In genomic region chr5:107270561-107270960, GRCh38 we compare ENCODE assay signal across 28 cellular contexts.
"Had no signal": no experiment of that assay in that cellular context is flagged by ENCODE, and none has a peak within 500 bp of the region (broad histone marks: within the 10 kb centered on the region; RNA-seq: fewer than 3 reads in every experiment).

No MANE protein-coding gene starts in this region.

- H3K27me3 ChIP-seq: neural progenitor cell, ovary, right lobe of liver, sigmoid colon, stomach, thyroid gland, transverse colon, upper lobe of right lung, uterus had no signal

- H3K36me3 Mint-ChIP-seq: natural killer cell; neural progenitor cell; stimulated activated effector memory CD8-positive, alpha-beta T cell treated with anti-CD3 and anti-CD28 coated beads, Interleukin-12 subunit alpha, Interleukin-12 subunit beta, amount 100 ng/mL, for 72 hours; stimulated activated naive B cell treated with anti-CD40 and anti-IgM and Interleukin-4, amounts not matched to agents 10 μg/mL and 1 μg/mL and 100 μg/mL, for 72 hours; type B pancreatic cell had no signal

- H3K79me2 ChIP-seq: parathyroid adenoma had no signal

- H3K27ac ChIP-seq: neural progenitor cell, ovary, parathyroid adenoma, psoas muscle, right lobe of liver, sigmoid colon, stomach, thoracic aorta, thyroid gland, transverse colon, upper lobe of right lung, uterus had no signal

- H3K9me3 Mint-ChIP-seq: natural killer cell; nephron; neural progenitor cell; stimulated activated effector memory CD8-positive, alpha-beta T cell treated with anti-CD3 and anti-CD28 coated beads, Interleukin-12 subunit alpha, Interleukin-12 subunit beta, amount 100 ng/mL, for 72 hours; stimulated activated naive CD8-positive, alpha-beta T cell treated with anti-CD3 and anti-CD28 coated beads, Interleukin-15, Interleukin-2, amounts not matched to agents 100 ng/mL and 50 ng/mL, for 24 hours had no signal

- H3K4me3 Mint-ChIP-seq: natural killer cell; nephron; neural progenitor cell; stimulated activated effector memory CD8-positive, alpha-beta T cell treated with anti-CD3 and anti-CD28 coated beads, Interleukin-12 subunit alpha, Interleukin-12 subunit beta, amount 100 ng/mL, for 72 hours; stimulated activated naive B cell treated with anti-CD40 and anti-IgM and Interleukin-4, amounts not matched to agents 10 μg/mL and 1 μg/mL and 100 μg/mL, for 72 hours; stimulated activated naive CD8-positive, alpha-beta T cell treated with anti-CD3 and anti-CD28 coated beads, Interleukin-15, Interleukin-2, amounts not matched to agents 100 ng/mL and 50 ng/mL, for 24 hours; type B pancreatic cell had no signal

- H2AFZ ChIP-seq: neural progenitor cell, parathyroid adenoma had no signal

- H3K9me3 ChIP-seq: ovary, psoas muscle, right lobe of liver, sigmoid colon, stomach, thoracic aorta, thyroid gland, transverse colon, upper lobe of right lung, uterus had no signal

- H3K4me1 ChIP-seq: parathyroid adenoma, psoas muscle, right lobe of liver, sigmoid colon, stomach, thyroid gland, transverse colon, upper lobe of right lung, uterus had no signal

- H3K4me1 Mint-ChIP-seq: natural killer cell; nephron; stimulated activated effector memory CD8-positive, alpha-beta T cell treated with anti-CD3 and anti-CD28 coated beads, Interleukin-12 subunit alpha, Interleukin-12 subunit beta, amount 100 ng/mL, for 72 hours; stimulated activated naive B cell treated with anti-CD40 and anti-IgM and Interleukin-4, amounts not matched to agents 10 μg/mL and 1 μg/mL and 100 μg/mL, for 72 hours had no signal

- H3K9ac ChIP-seq: neural progenitor cell, parathyroid adenoma had no signal

- H3K27ac Mint-ChIP-seq: natural killer cell; neural progenitor cell; progenitor cell of endocrine pancreas; stimulated activated effector memory CD8-positive, alpha-beta T cell treated with anti-CD3 and anti-CD28 coated beads, Interleukin-12 subunit alpha, Interleukin-12 subunit beta, amount 100 ng/mL, for 72 hours; stimulated activated naive B cell treated with anti-CD40 and anti-IgM and Interleukin-4, amounts not matched to agents 10 μg/mL and 1 μg/mL and 100 μg/mL, for 72 hours; stimulated activated naive CD8-positive, alpha-beta T cell treated with anti-CD3 and anti-CD28 coated beads, Interleukin-15, Interleukin-2, amounts not matched to agents 100 ng/mL and 50 ng/mL, for 24 hours; type B pancreatic cell had no signal

- DNase-seq: natural killer cell; occipital lobe; ovary; posterior cingulate gyrus; psoas muscle; right cardiac atrium; right lobe of liver; sigmoid colon; small intestine; stimulated activated CD4-positive, alpha-beta T cell treated with anti-CD3 and anti-CD28 coated beads, Interleukin-15, amount 100 ng/mL, for 24 hours; stimulated activated CD4-positive, alpha-beta T cell treated with anti-CD3 and anti-CD28 coated beads, Interleukin-2, amount 100 ng/mL, for 24 hours; stimulated activated CD4-positive, alpha-beta T cell treated with anti-CD3 and anti-CD28 coated beads, Interleukin-2, amount 100 ng/mL, for 48 hours; stimulated activated CD4-positive, alpha-beta T cell treated with anti-CD3 and anti-CD28 coated beads, Interleukin-4, amount 100 ng/mL, for 24 hours; stimulated activated naive B cell treated with anti-CD40 and anti-IgM and Interleukin-4, amounts not matched to agents 10 μg/mL and 1 μg/mL and 100 μg/mL, for 72 hours; stimulated activated naive CD4-positive, alpha-beta T cell treated with Interleukin-2 at 50 U/mL for 16 hours; stomach; thyroid gland; transverse colon; upper lobe of right lung; uterus had no signal

- H3K4me2 ChIP-seq: neural progenitor cell had no signal

- ATAC-seq: natural killer cell; psoas muscle; right cardiac atrium; right lobe of liver; stimulated activated effector memory CD8-positive, alpha-beta T cell treated with anti-CD3 and anti-CD28 coated beads, Interleukin-12 subunit alpha, Interleukin-12 subunit beta, amount 100 ng/mL, for 72 hours; stimulated activated naive B cell treated with anti-CD40 and anti-IgM and Interleukin-4, amounts not matched to agents 10 μg/mL and 1 μg/mL and 100 μg/mL, for 72 hours; upper lobe of right lung had no signal

- H3K27me3 Mint-ChIP-seq: progenitor cell of endocrine pancreas, type B pancreatic cell had no signal
